ENCODE assay signal across 7 cellular contexts in the genomic region with DNA sequence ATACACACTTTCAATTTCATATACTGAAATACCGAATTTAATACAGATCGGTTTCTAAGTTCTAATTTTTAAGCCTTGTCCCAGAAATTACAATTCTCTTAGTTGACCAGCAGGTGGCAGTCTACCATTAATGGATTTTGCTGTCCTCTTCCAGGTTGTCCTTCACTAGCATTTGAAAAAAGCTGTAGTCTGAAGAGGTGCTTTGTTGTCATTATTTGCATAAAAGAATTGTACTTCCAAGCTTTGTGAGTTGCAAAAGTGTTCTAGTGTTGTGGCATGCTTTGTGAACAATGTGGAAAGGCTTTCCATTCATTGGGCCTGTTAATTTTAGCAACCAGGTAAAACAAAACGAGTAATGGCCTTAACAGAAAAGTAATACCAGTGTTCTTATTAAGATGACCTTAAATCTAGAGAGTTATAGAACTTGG.
DNase-seq lines count a peak whose midpoint lies in the region; ATAC-seq and TF ChIP-seq lines count a peak whose summit lies in the region.

No MANE protein-coding gene starts in this region.

- H3K4me1 ChIP-seq in aorta (ENCODE audit: control insufficient read depth in 1 of 2, insufficient read depth in 2 of 2, low read length in 2 of 2) = no peaks in the 10 kb centered on the region

- H3K4me3 ChIP-seq in epithelial cell of esophagus (ENCODE audit: low read length) (no peak overlapping the region), aorta (ENCODE audit: low read length in 2 of 2) (no peak overlapping the region)

- 44 to 45% methylated on average over 3 of the region's 3 CpGs for WGBS in aorta, 2 donors

- no peak overlapping the region for H3K27ac ChIP-seq in aorta (ENCODE audit: low read depth in 1 of 2, low read length in 2 of 2)

- no peaks in the 10 kb centered on the region for H3K27me3 ChIP-seq in aorta (ENCODE audit: control insufficient read depth in 1 of 2, insufficient read depth in 2 of 2, low read length in 1 of 2)

- TF ChIP-seq CTCF in epithelial cell of esophagus (IDR thresholded peaks at IDR 0.05; ENCODE audit: insufficient read depth, low read depth, low read length, missing control alignments) = peak; percentile 70

- DNase-seq in DMS79 (lab: John Stamatoyannopoulos, UW) (peak; percentile 19), LoVo (ENCODE audit: low spot score) (peak; percentile 52), RPMI7951 (ENCODE audit: low read depth) (peak; percentile 38), epithelial cell of esophagus (ENCODE audit: low read depth) (peak; percentile 60), non-pigmented ciliary epithelial cell (ENCODE audit: low read depth) (peak; percentile 20), aorta (no peak)

- H3K9me3 ChIP-seq in aorta (ENCODE audit: control insufficient read depth, low read length) = no peaks in the 10 kb centered on the region

- intact Hi-C loops in aorta (cut with DNase I) = loop anchor here (5.0 kb wide), 2 partner anchors 122 to 878 kb away; no protein-coding TSS in a partner anchor

- peaks cover 2 to 3% of the 10 kb centered on the region in 2 donors for H3K36me3 ChIP-seq in aorta (ENCODE audit: control insufficient read depth in 1 of 2, insufficient read depth in 2 of 2, low read length in 1 of 2)

- ATAC-seq in GM19463 (IDR thresholded peaks at IDR 0.05; ENCODE audit: unreplicated experiment) (peak; percentile 64), aorta (ENCODE audit: low FRiP score) (no peak)

Comparison
In these comparisons a context has a peak if more than half of its experiments do, and no peak if none do; other contexts are left out.
1. DNase-seq: peak in DMS79 (single experiment), LoVo (single experiment), RPMI7951 (single experiment), epithelial cell of esophagus (single experiment) and non-pigmented ciliary epithelial cell (single experiment); none in aorta (0 of 2).